Comparison of ENCODE assay signal across 1 cellular context in the genomic region with DNA sequence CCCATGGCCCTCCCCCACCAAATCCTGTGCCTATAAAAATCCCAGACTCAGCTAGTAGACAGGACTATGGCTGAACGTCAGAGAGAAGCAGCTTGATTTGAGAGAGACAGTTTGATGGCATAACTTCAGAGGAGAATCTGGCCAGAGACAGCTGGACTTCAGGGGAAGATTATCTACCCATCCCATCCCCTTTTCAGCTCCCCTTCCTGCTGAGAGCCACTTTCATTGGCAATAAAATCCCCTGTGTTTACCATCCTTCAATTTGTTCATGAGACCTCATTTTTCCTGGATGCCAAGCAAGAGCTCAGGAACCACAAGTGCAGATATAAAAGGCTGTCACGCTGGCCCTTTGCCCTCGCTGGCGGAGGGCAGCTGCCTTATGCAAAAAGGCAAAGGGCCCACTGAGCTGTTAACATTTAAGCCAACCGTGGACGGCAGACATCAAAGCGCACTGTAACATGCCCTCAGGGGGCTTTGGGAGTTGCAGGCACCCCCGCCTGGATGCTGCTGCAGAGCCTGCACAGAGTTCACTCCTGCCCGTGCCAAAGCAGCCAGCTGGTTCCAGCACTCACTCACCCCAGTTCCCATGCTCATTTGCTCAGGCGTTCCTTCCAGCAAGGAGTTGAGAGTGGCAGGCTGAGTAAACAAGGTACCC.
TF ChIP-seq lines count a peak whose summit lies in the region.

No MANE protein-coding gene starts in this region.

TF ChIP-seq in IMR-90, 13 proteins besides CTCF, POLR2A, EP300 and RAD21 (continued from another document):
- TF ChIP-seq, protein P1, sequence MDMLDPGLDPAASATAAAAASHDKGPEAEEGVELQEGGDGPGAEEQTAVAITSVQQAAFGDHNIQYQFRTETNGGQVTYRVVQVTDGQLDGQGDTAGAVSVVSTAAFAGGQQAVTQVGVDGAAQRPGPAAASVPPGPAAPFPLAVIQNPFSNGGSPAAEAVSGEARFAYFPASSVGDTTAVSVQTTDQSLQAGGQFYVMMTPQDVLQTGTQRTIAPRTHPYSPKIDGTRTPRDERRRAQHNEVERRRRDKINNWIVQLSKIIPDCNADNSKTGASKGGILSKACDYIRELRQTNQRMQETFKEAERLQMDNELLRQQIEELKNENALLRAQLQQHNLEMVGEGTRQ (IDR thresholded peaks at IDR 0.05; ENCODE audit: low read depth, low read length), result no peak
- TF ChIP-seq MAZ (IDR thresholded peaks at IDR 0.05; ENCODE audit: borderline replicate concordance, low read depth, low read length), result no peak
- no peak for TF ChIP-seq CHD1 (IDR thresholded peaks at IDR 0.05; ENCODE audit: low read depth, low read length)
